22 cellular contexts compared by ENCODE assay signal in genomic region chr1:186502087-186502486, GRCh38. TPM values are rescaled to one million over a fixed set of nuclear protein-coding genes. Genes with fewer than 3 reads are reported as not detected.
DNase-seq lines count a peak whose midpoint lies in the region; ATAC-seq lines count a peak whose summit lies in the region.
"Had no signal": no experiment of that assay in that cellular context is flagged by ENCODE, and none has a peak within 500 bp of the region (broad histone marks: within the 10 kb centered on the region; RNA-seq: fewer than 3 reads in every experiment).

No MANE protein-coding gene starts in this region.

- peaks cover 8% of the 10 kb centered on the region for H3K9me3 Mint-ChIP-seq in activated T-cell treated with anti-CD3 and anti-CD28 coated beads, Interleukin-2, amount 50 U/mL, for 4 hours

- ATAC-seq in GM18498 (IDR thresholded peaks at IDR 0.05; ENCODE audit: unreplicated experiment) (peak; percentile 63), GM21717 (IDR thresholded peaks at IDR 0.05; ENCODE audit: unreplicated experiment) (peak; percentile 62), HG03378 (IDR thresholded peaks at IDR 0.05; ENCODE audit: unreplicated experiment) (peak; percentile 54)
- no peak for ATAC-seq in activated T-cell treated with anti-CD3 and anti-CD28 coated beads, Interleukin-2, amount 50 U/mL, for 4 hours
- ATAC-seq: right cardiac atrium had no signal

- no peaks in the 10 kb centered on the region for H3K27me3 Mint-ChIP-seq in activated T-cell treated with anti-CD3 and anti-CD28 coated beads, Interleukin-2, amount 50 U/mL, for 4 hours (ENCODE audit: low read depth)
- H3K27me3 Mint-ChIP-seq: IgD-negative memory B cell had no signal

- H3K4me1 Mint-ChIP-seq in activated T-cell treated with anti-CD3 and anti-CD28 coated beads, Interleukin-2, amount 50 U/mL, for 4 hours (ENCODE audit: low read depth), result no peaks in the 10 kb centered on the region
- H3K4me1 Mint-ChIP-seq: IgD-negative memory B cell had no signal

- no peaks in the 10 kb centered on the region for H3K36me3 Mint-ChIP-seq in activated T-cell treated with anti-CD3 and anti-CD28 coated beads, Interleukin-2, amount 50 U/mL, for 4 hours (ENCODE audit: insufficient read depth)

- H3K4me3 Mint-ChIP-seq in activated T-cell treated with anti-CD3 and anti-CD28 coated beads, Interleukin-2, amount 50 U/mL, for 4 hours, result no peak overlapping the region
- H3K4me3 Mint-ChIP-seq: IgD-negative memory B cell had no signal

- DNase-seq in dedifferentiated amniotic fluid mesenchymal stem cell (ENCODE audit: extremely low spot score) (peak; percentile 19), SK-N-DZ (ENCODE audit: low spot score) (no peak), superior temporal gyrus (ENCODE audit: extremely low spot score) (no peak)
- no peak for DNase-seq in activated T-cell treated with anti-CD3 and anti-CD28 coated beads, Interleukin-2, amount 50 U/mL, for 4 hours
- DNase-seq in stimulated activated CD4-positive, alpha-beta T cell treated with anti-CD3 and anti-CD28 coated beads, Interleukin-2, amount 100 ng/mL, for 24 hours, result no peak
- DNase-seq: activated CD4-positive, alpha-beta T cell treated with anti-CD3 and anti-CD28 coated beads for 1 hour; activated CD8-positive, alpha-beta memory T cell treated with anti-CD3 and anti-CD28 coated beads, Interleukin-2, amount 50 U/mL, for 48 hours; activated naive CD4-positive, alpha-beta T cell; cortex of kidney; kidney glomerular epithelial cell; midbrain; NCI-H1048; NCI-H2171 treated with DMSO at 0.1 percent for 48 hours; right cardiac atrium; SIG-M5; T-helper 9 cell had no signal

RNA-seq across cellular contexts. Expression of gene PDC, which starts 41.2 kb away (rescaled TPM):
- total RNA-seq in activated T-cell treated with anti-CD3 and anti-CD28 coated beads, Interleukin-2, amount 50 U/mL, for 4 hours, result not detected
- not detected in 2 replicates for polyA plus RNA-seq in SK-N-DZ (2014; cell fraction: cytosol; rRNA removed)
- not detected in 2 replicates for polyA plus RNA-seq in SK-N-DZ (2014; cell fraction: nucleus; rRNA removed)
- total RNA-seq: epithelial cell of proximal tubule, right cardiac atrium, temporal lobe had no signal
- polyA plus RNA-seq: IgD-negative memory B cell, right cardiac atrium had no signal

Comparison
In these comparisons a context has a peak if more than half of its experiments do, and no peak if none do; other contexts are left out.
1. ATAC-seq: peak in GM18498 (single experiment), GM21717 (single experiment) and HG03378 (single experiment); none in activated T-cell treated with anti-CD3 and anti-CD28 coated beads, Interleukin-2, amount 50 U/mL, for 4 hours (0 of 2).